16 cellular contexts compared by ENCODE assay signal in the genomic region with DNA sequence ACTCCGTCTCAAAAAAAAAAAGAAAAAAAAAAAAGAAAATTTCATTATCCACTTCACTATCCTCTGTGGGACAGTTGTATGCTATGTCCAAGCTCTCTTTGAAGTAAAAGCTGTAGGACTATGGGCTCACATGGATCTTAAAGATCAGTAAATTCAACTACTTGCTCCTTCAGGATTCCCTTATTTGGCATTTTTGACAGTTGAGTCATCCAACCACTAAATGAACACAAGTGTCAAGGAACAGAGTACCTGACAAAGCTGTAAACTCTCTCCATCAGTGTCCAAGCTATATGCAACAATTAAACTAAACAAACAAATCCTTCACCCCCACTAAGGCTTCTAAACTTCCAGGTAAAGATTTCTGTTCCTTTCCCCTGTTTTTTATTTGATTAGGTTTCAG.
"Had no signal": no experiment of that assay in that cellular context is flagged by ENCODE, and none has a peak within 500 bp of the region (broad histone marks: within the 10 kb centered on the region; RNA-seq: fewer than 3 reads in every experiment).

No MANE protein-coding gene starts in this region.

- H3K27ac ChIP-seq: adrenal gland, epithelial cell of prostate, left lung, parathyroid adenoma, tibial artery, uterus had no signal

- H3K9me3 ChIP-seq: adrenal gland, left lung, tibial artery, uterus had no signal

- DNase-seq: activated CD4-positive, alpha-beta memory T cell treated with anti-CD3 and anti-CD28 coated beads, Interleukin-2, amount 10 ng/mL, durations not matched to agents 7 days and 5 days; activated CD4-positive, alpha-beta T cell treated with anti-CD3 and anti-CD28 coated beads for 4 hours; activated effector memory CD4-positive, alpha-beta T cell treated with Interleukin-2 at 50 U/mL for 16 hours; activated T-cell treated with anti-CD3 and anti-CD28 coated beads, Interleukin-2, amount 50 U/mL, for 24 hours; adrenal gland; left lung; mammary epithelial cell; naive thymus-derived CD8-positive, alpha-beta T cell; stimulated activated CD4-positive, alpha-beta T cell treated with anti-CD3 and anti-CD28 coated beads, Interleukin-4, amount 100 ng/mL, for 1 hour; stimulated activated naive B cell treated with anti-CD40 and anti-IgM and Interleukin-4, amounts not matched to agents 10 μg/mL and 1 μg/mL and 100 μg/mL, for 72 hours; T-helper 17 cell; tibial artery; uterus had no signal

- ATAC-seq: left lung; naive thymus-derived CD8-positive, alpha-beta T cell; stimulated activated naive B cell treated with anti-CD40 and anti-IgM and Interleukin-4, amounts not matched to agents 10 μg/mL and 1 μg/mL and 100 μg/mL, for 72 hours; T-helper 17 cell; WTC11 had no signal

- H3K36me3 ChIP-seq: adrenal gland, left lung, tibial artery, uterus had no signal

- H2AFZ ChIP-seq: parathyroid adenoma had no signal

- H3K27me3 ChIP-seq: adrenal gland, left lung, tibial artery, uterus had no signal

- H3K4me1 ChIP-seq: adrenal gland, left lung, tibial artery, uterus had no signal

- H3K9ac ChIP-seq: parathyroid adenoma had no signal

- H3K4me3 ChIP-seq: adrenal gland, left lung, tibial artery, uterus had no signal

- H3K79me2 ChIP-seq: parathyroid adenoma had no signal
